Comparison of ENCODE assay signal across 13 cellular contexts in the genomic region with DNA sequence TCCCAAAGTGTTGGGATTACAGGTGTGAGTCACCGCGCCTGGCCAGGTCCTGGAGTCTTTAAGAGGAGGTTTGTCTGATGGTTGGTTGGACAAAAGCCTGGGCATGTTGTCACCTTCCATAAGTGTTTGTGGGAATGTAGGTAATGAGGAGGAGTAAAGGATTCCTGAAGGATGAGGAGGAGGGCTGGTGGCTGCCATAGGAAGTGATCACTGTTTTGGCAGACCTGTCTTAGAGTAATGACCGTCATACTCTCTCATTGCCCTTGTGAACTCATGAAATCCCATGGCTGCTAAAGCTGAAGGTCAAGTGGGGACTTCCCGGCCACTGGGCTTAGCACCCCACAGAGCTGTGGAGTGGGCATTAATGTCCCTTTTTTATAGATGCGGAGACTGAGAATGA. TPM values are rescaled to one million over a fixed set of nuclear protein-coding genes. Genes with fewer than 3 reads are reported as not detected.
DNase-seq lines count a peak whose midpoint lies in the region; ATAC-seq, FAIRE-seq and TF ChIP-seq lines count a peak whose summit lies in the region.
"Had no signal": no experiment of that assay in that cellular context is flagged by ENCODE, and none has a peak within 500 bp of the region (broad histone marks: within the 10 kb centered on the region; RNA-seq: fewer than 3 reads in every experiment).

No MANE protein-coding gene starts in this region.

- H3K4me3 Mint-ChIP-seq in T-helper 17 cell = no peak overlapping the region

- no peak for TF ChIP-seq EP300 in ovary (IDR thresholded peaks at IDR 0.05)

- H3K27me3 ChIP-seq in lower lobe of right lung (ENCODE audit: low read depth) = no peaks in the 10 kb centered on the region
- H3K27me3 ChIP-seq in ovary = no peaks in the 10 kb centered on the region

- H3K4me3 ChIP-seq in AG10803 (ENCODE audit: low read length) (no peak overlapping the region), lower lobe of right lung (no peak overlapping the region), ovary (no peak overlapping the region)
- H3K4me3 ChIP-seq: smooth muscle cell had no signal

- peak; percentile 49 for DNase-seq in AG10803 (ENCODE audit: low read depth)
- DNase-seq in Daoy (ENCODE audit: low read depth) = peak; percentile 27
- DNase-seq in T-helper 17 cell = no peak
- no peak for DNase-seq in lower lobe of right lung
- DNase-seq in ovary = no peak
- no peak for DNase-seq in frontal cortex (ENCODE audit: low spot score in 2 of 2)
- no peak for DNase-seq in posterior cingulate gyrus
- DNase-seq in NCI-H2196 (lab: John Stamatoyannopoulos, UW; ENCODE audit: unreplicated experiment) = no peak
- DNase-seq: DMS79 treated with DMSO at 0.1 percent for 48 hours, NCI-H2029, NCI-H774, RPMI8226 had no signal

- peaks cover 45% of the 10 kb centered on the region for H3K4me1 ChIP-seq in lower lobe of right lung
- H3K4me1 ChIP-seq in ovary (ENCODE audit: insufficient read depth) = peaks cover 3% of the 10 kb centered on the region

- H3K9me3 ChIP-seq in T-helper 17 cell (ENCODE audit: control insufficient read depth, low read length, poor library complexity, severe bottlenecking) (no peaks in the 10 kb centered on the region), lower lobe of right lung (no peaks in the 10 kb centered on the region), ovary (no peaks in the 10 kb centered on the region)

- no peak for TF ChIP-seq CTCF in AG10803 (conservative IDR thresholded peaks at IDR 0.05; ENCODE audit: low read length)
- no peak for TF ChIP-seq CTCF in lower lobe of right lung (IDR thresholded peaks at IDR 0.05)
- TF ChIP-seq CTCF in ovary (IDR thresholded peaks at IDR 0.05) = no peak

- no peak overlapping the region for H3K27ac ChIP-seq in lower lobe of right lung
- no peak overlapping the region for H3K27ac ChIP-seq in ovary

- no peak for ATAC-seq in T-helper 17 cell
- ATAC-seq in lower lobe of right lung = peak; percentile 49 to 65

- H3K27me3 Mint-ChIP-seq in T-helper 17 cell = no peaks in the 10 kb centered on the region

- TF ChIP-seq POLR2A in ovary (IDR thresholded peaks at IDR 0.05) = no peak

- FAIRE-seq in frontal cortex (lab: Jason Lieb, UNC) = no peak

- 79 to 87% (median 86%) methylated on average over 5 of the region's 5 CpGs for WGBS in ovary, 3 donors

- intact Hi-C loops in lower lobe of right lung (cut with DNase I) (no loop called here), ovary (cut with DNase I) (no loop called here), posterior cingulate gyrus (cut with DNase I) (no loop called here)

- peaks cover 3% of the 10 kb centered on the region for H3K36me3 Mint-ChIP-seq in T-helper 17 cell (ENCODE audit: low read depth)

- peak overlapping the region; percentile 84 for H3K27ac Mint-ChIP-seq in T-helper 17 cell

- peaks cover 52% of the 10 kb centered on the region for H3K4me1 Mint-ChIP-seq in T-helper 17 cell

- H3K36me3 ChIP-seq in lower lobe of right lung (no peaks in the 10 kb centered on the region), ovary (no peaks in the 10 kb centered on the region)

RNA-seq across cellular contexts. Expression of gene TENT4B, which starts 40.5 kb away (rescaled TPM):
- total RNA-seq in Daoy (2014; rRNA removed; shearing (Covaris generic)) = 5.2 and 6.5 TPM in 2 replicates
- 10 to 100 TPM; 21.5 to 23.0 TPM for total RNA-seq in T-helper 17 cell
- 12.8 TPM for total RNA-seq in lower lobe of right lung
- 10 to 100 TPM in 6 of 7 donors, 1 to 10 TPM in 1; 9.7 to 17.7 (median 12.3) TPM for total RNA-seq in ovary
- polyA plus RNA-seq in ovary = 10 to 100 TPM in 1 of 2 donors, 1 to 10 TPM in 1; 5.3 to 13.5 TPM
- 27.7 TPM for total RNA-seq in frontal cortex

Comparison
In these comparisons a context has a peak if more than half of its experiments do, and no peak if none do; other contexts are left out.
1. DNase-seq: peak in AG10803 (single experiment) and Daoy (single experiment); none in T-helper 17 cell (0 of 3), lower lobe of right lung (single experiment), ovary (0 of 5), frontal cortex (0 of 2), posterior cingulate gyrus (0 of 10) and NCI-H2196 (single experiment).